Comparison of ENCODE assay signal across 9 cellular contexts in the genomic region with DNA sequence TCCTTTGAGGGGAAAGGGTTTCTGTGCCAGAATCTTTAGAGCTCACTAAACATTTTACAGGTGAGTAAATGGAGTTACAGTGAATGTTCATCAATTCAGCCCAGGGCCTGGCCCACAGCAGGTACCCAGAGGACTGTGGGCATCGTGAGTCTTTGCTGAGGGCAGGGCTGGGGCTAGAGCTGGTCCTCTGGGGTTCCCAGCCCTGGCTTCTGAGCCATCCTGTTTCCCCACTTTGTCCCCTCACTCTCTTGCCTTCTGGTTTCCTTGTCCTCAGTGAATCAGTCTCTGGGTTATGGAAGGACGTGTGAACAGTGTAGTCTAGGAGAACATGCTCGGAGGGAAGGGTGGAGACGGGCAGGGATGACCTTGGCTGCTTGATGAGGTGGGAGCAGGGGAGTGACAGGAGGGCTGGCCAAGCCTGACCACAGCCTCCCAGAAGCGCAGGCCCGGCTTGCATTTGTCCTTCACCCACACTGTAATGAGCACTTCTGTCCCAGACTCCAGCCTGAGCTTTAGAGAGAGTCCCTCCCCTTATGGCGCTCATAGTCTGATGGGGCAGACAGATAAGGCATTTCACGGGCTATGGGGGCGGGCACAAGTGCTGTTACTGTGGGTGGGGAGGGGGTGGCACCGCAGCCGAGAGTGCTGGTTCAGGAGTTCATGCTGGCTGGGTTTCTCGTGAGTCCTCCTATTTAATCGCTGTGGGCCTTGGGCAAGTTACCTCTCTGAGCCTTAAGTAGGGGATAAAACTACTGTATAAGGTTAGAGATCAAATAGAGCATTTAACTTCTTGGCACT. TPM values are rescaled to one million over a fixed set of nuclear protein-coding genes. Genes with fewer than 3 reads are reported as not detected.
DNase-seq lines count a peak whose midpoint lies in the region; ATAC-seq and TF ChIP-seq lines count a peak whose summit lies in the region.
"Had no signal": no experiment of that assay in that cellular context is flagged by ENCODE, and none has a peak within 500 bp of the region (broad histone marks: within the 10 kb centered on the region; RNA-seq: fewer than 3 reads in every experiment).

No MANE protein-coding gene starts in this region.

- WGBS in esophagus squamous epithelium, 2 donors = 77 to 79% methylated on average over 6 to 8 of the region's 13 CpGs
- 82 to 88% methylated on average over 11 to 12 of the region's 13 CpGs for WGBS in GM23248 (ENCODE audit: low coverage in 1 of 2, low lambda C conversion rate in 2 of 2, missing lambda C conversion rate in 2 of 2), 2 experiments

- H3K4me3 Mint-ChIP-seq in glutamatergic neuron (ENCODE audit: unreplicated experiment) = no peak overlapping the region

- H3K4me1 ChIP-seq in esophagus squamous epithelium (peaks cover 0 to 40% (median 4%) of the 10 kb centered on the region in 3 donors), GM23248 (ENCODE audit: insufficient read depth) (no peaks in the 10 kb centered on the region)

- H2AFZ ChIP-seq in GM23248 = no peak overlapping the region

- H3K27me3 Mint-ChIP-seq in glutamatergic neuron (ENCODE audit: unreplicated experiment) = peaks cover 7% of the 10 kb centered on the region

- H3K9ac ChIP-seq in GM23248 = no peak overlapping the region

- H3K4me3 ChIP-seq in esophagus squamous epithelium (peak overlapping the region in 1 of 4 donors; percentile 19), GM23248 (no peak overlapping the region)

- H3K79me2 ChIP-seq in GM23248 (ENCODE audit: insufficient read depth) = peaks cover 9% of the 10 kb centered on the region; the same call in 1 of the 2 replicates

- no peaks in the 10 kb centered on the region for H3F3A ChIP-seq in GM23248 (ENCODE audit: insufficient read depth)

- no peak overlapping the region for H3K27ac Mint-ChIP-seq in glutamatergic neuron (ENCODE audit: unreplicated experiment)

- H3K4me2 ChIP-seq in GM23248 (ENCODE audit: unreplicated experiment) = no peak overlapping the region

- DNase-seq in Caki2 (ENCODE audit: low read depth) (peak; percentile 88), esophagus squamous epithelium (lab: John Stamatoyannopoulos, UW) (no peak), sciatic nerve (ENCODE audit: low spot score) (no peak), NCI-H1105 (lab: John Stamatoyannopoulos, UW) (no peak), GM23248 (no peak), glutamatergic neuron (no peak)
- DNase-seq in activated CD4-positive, alpha-beta T cell treated with anti-CD3 and anti-CD28 coated beads for 48 hours = peak; percentile 62
- DNase-seq: T1000 had no signal

- no peaks in the 10 kb centered on the region for H4K20me1 ChIP-seq in GM23248 (ENCODE audit: insufficient read depth)

- ATAC-seq in sciatic nerve (peak; percentile 60), HG02610 (IDR thresholded peaks at IDR 0.05; ENCODE audit: unreplicated experiment) (no peak)

- H3K36me3 ChIP-seq in esophagus squamous epithelium = peaks cover 0 to 32% (median 16%) of the 10 kb centered on the region in 3 donors
- H3K36me3 ChIP-seq in GM23248 (ENCODE audit: low read depth) = no peaks in the 10 kb centered on the region

- peak in 1 of 4 donors; percentile 47 for TF ChIP-seq POLR2A in esophagus squamous epithelium (IDR thresholded peaks at IDR 0.05)

- peaks cover 46% of the 10 kb centered on the region for H3K4me1 Mint-ChIP-seq in glutamatergic neuron (ENCODE audit: low read depth, unreplicated experiment)

- intact Hi-C loops in esophagus squamous epithelium (cut with DNase I) (no loop called here), sciatic nerve (cut with DNase I) (no loop called here)

- peaks cover 19% of the 10 kb centered on the region for H3K9me3 Mint-ChIP-seq in glutamatergic neuron (ENCODE audit: unreplicated experiment)

- H3K27ac ChIP-seq in esophagus squamous epithelium (peak overlapping the region in 3 of 4 donors; percentile 37 to 77 (median 44)), GM23248 (no peak overlapping the region)

- H3K36me3 Mint-ChIP-seq in glutamatergic neuron (ENCODE audit: unreplicated experiment) = peaks cover 10% of the 10 kb centered on the region

- H3K9me3 ChIP-seq in esophagus squamous epithelium (no peaks in the 10 kb centered on the region), GM23248 (ENCODE audit: low read depth) (no peaks in the 10 kb centered on the region)

- H3K9me2 ChIP-seq in GM23248 (ENCODE audit: insufficient read depth) = no peaks in the 10 kb centered on the region

- TF ChIP-seq CTCF in esophagus squamous epithelium (IDR thresholded peaks at IDR 0.05) (no peak), glutamatergic neuron (IDR thresholded peaks at IDR 0.05; ENCODE audit: partially characterized antibody, unreplicated experiment) (no peak)

- H3K27me3 ChIP-seq in esophagus squamous epithelium (no peaks in the 10 kb centered on the region), GM23248 (replicated peaks; ENCODE audit: insufficient read depth) (no peaks in the 10 kb centered on the region)

- in situ Hi-C loops in Caki2 (cut with HindIII; ENCODE audit: low pct_unique_long_range_greater_than_20kb, low sequenced_read_pairs) = no loop called here
- in situ Hi-C loops in GM23248 (cut with MboI) = no loop called here

RNA-seq across cellular contexts. Expression of gene TBC1D14, which starts 17.3 kb away (rescaled TPM):
- total RNA-seq in Caki2 (2014; rRNA removed; shearing (Covaris generic); ENCODE audit: low replicate concordance) = 78.4 and 80.6 TPM in 2 replicates
- total RNA-seq in esophagus squamous epithelium = 10 to 100 TPM; 28.2 to 50.4 (median 42.1) TPM
- 68.2 TPM for total RNA-seq in sciatic nerve
- total RNA-seq in GM23248 (2014; rRNA removed; shearing (Covaris generic)) = 39.1 and 48.7 TPM in 2 replicates
- polyA plus RNA-seq in GM23248 (2016; fragmentation: Nextera tagmentation; extraction: Ambion mirVana) = 20.0 and 20.4 TPM in 2 replicates
- total RNA-seq in glutamatergic neuron (ENCODE audit: unreplicated experiment) = 82.2 TPM

Comparison
In these comparisons a context has a peak if more than half of its experiments do, and no peak if none do; other contexts are left out.
1. DNase-seq: peak in Caki2 (single experiment) and activated CD4-positive, alpha-beta T cell treated with anti-CD3 and anti-CD28 coated beads for 48 hours (single experiment); none in esophagus squamous epithelium (single experiment), sciatic nerve (single experiment), NCI-H1105 (single experiment), GM23248 (single experiment) and glutamatergic neuron (single experiment).